Comparison of ENCODE assay signal across 2 cellular contexts in the genomic region with DNA sequence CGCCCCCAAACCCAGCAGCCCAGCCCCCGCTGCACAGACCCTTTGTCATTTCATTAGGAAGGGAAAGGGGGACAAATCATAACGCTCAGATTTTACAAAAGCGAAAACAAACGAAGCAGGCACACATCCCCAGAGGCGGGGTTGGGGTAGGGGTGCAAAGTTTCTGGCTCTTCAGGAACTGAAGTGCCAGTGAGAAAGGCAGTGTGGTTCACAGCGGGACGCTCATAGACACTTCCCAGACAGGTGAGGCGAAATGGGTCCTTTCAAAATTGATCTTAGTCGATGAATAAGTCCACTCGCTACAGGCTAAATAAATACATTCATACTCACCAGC.
TF ChIP-seq lines count a peak whose summit lies in the region.

No MANE protein-coding gene starts in this region.

TF ChIP-seq in HCT116, 20 proteins besides CTCF, POLR2A, EP300 and RAD21 (continued from another document):
- TF ChIP-seq ZFX (IDR thresholded peaks at IDR 0.05), result no peak
- TF ChIP-seq EZH2 (IDR thresholded peaks at IDR 0.05), result no peak
- no peak for TF ChIP-seq POLR2AphosphoS5 (IDR thresholded peaks at IDR 0.05; ENCODE audit: low read depth, low read length)
- TF ChIP-seq CBX3 (IDR thresholded peaks at IDR 0.05; ENCODE audit: low read depth), result no peak
- no peak for TF ChIP-seq REST (IDR thresholded peaks at IDR 0.05; ENCODE audit: low read depth)
- TF ChIP-seq CEBPB (IDR thresholded peaks at IDR 0.05; ENCODE audit: low read depth), result no peak
- TF ChIP-seq YY1 (IDR thresholded peaks at IDR 0.05; ENCODE audit: extremely low read depth, insufficient replicate concordance, low read depth, low read length), result no peak
- TF ChIP-seq ZBTB33 (IDR thresholded peaks at IDR 0.05; ENCODE audit: extremely low read depth, insufficient replicate concordance, low read length), result no peak
TF ChIP-seq in HCT116: peak in this region for 0.

TF ChIP-seq in H1, 55 proteins besides CTCF, POLR2A, EP300 and RAD21 (continued from another document):
- TF ChIP-seq CHD1 (IDR thresholded peaks at IDR 0.05; ENCODE audit: low read depth, low read length) (no peak), POLR2AphosphoS5 (IDR thresholded peaks at IDR 0.05; ENCODE audit: low read depth, low read length) (no peak), SIX5 (IDR thresholded peaks at IDR 0.05; ENCODE audit: low read depth, low read length) (no peak), SRF (IDR thresholded peaks at IDR 0.05; ENCODE audit: low read depth, low read length) (no peak), ASH2L (IDR thresholded peaks at IDR 0.05; ENCODE audit: low read length) (no peak), RNF2 (IDR thresholded peaks at IDR 0.05; ENCODE audit: borderline replicate concordance, low read depth, low read length, missing control alignments, poor library complexity, severe bottlenecking) (no peak)
- TF ChIP-seq, protein P1, sequence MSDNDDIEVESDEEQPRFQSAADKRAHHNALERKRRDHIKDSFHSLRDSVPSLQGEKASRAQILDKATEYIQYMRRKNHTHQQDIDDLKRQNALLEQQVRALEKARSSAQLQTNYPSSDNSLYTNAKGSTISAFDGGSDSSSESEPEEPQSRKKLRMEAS (IDR thresholded peaks at IDR 0.05), result no peak
